ENCODE assay signal across 2 cellular contexts in the genomic region with DNA sequence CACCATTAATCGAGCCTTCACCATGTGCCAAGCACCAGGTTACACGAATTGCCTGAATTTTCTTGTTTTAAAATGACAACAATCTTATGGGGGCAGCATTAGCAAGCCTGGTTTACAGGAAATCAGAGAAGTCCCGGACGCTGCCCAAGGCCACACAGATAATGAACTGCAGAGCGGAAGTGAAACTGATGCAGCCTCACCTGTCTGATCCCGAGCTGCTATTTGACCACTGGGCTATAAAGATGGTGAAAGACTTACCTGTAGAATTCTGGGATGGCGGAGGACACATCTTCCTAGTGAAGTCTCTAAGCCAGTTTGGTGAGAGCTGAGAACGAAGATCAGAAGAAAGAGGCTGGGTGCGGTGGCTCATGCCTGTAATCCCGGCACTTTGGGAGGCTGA.
A peak's percentile ranks its signal among the peaks of the same experiment; 100 is the strongest.
TF ChIP-seq lines count a peak whose summit lies in the region.

No MANE protein-coding gene starts in this region.

TF ChIP-seq in GM23338, 12 proteins besides CTCF, POLR2A, EP300 and RAD21:
- no peak for TF ChIP-seq EZH2 (IDR thresholded peaks at IDR 0.05; ENCODE audit: low read depth, unreplicated experiment)
- TF ChIP-seq POLR2AphosphoS5 (IDR thresholded peaks at IDR 0.05; ENCODE audit: low read depth): no peak
- TF ChIP-seq ZNF114 (CRISPR knock-in tag; IDR thresholded peaks at IDR 0.05): no peak
- no peak for TF ChIP-seq CREB1 (CRISPR knock-in tag; IDR thresholded peaks at IDR 0.05; ENCODE audit: low read depth)
- no peak for TF ChIP-seq EZH2phosphoT487 (IDR thresholded peaks at IDR 0.05; ENCODE audit: unreplicated experiment)
- TF ChIP-seq NANOG (IDR thresholded peaks at IDR 0.05; ENCODE audit: borderline replicate concordance): no peak
- no peak for TF ChIP-seq STAT1 (IDR thresholded peaks at IDR 0.05; ENCODE audit: unreplicated experiment)
- no peak for TF ChIP-seq ZNF331 (CRISPR knock-in tag; IDR thresholded peaks at IDR 0.05; ENCODE audit: low read depth)
- TF ChIP-seq, protein P1, sequence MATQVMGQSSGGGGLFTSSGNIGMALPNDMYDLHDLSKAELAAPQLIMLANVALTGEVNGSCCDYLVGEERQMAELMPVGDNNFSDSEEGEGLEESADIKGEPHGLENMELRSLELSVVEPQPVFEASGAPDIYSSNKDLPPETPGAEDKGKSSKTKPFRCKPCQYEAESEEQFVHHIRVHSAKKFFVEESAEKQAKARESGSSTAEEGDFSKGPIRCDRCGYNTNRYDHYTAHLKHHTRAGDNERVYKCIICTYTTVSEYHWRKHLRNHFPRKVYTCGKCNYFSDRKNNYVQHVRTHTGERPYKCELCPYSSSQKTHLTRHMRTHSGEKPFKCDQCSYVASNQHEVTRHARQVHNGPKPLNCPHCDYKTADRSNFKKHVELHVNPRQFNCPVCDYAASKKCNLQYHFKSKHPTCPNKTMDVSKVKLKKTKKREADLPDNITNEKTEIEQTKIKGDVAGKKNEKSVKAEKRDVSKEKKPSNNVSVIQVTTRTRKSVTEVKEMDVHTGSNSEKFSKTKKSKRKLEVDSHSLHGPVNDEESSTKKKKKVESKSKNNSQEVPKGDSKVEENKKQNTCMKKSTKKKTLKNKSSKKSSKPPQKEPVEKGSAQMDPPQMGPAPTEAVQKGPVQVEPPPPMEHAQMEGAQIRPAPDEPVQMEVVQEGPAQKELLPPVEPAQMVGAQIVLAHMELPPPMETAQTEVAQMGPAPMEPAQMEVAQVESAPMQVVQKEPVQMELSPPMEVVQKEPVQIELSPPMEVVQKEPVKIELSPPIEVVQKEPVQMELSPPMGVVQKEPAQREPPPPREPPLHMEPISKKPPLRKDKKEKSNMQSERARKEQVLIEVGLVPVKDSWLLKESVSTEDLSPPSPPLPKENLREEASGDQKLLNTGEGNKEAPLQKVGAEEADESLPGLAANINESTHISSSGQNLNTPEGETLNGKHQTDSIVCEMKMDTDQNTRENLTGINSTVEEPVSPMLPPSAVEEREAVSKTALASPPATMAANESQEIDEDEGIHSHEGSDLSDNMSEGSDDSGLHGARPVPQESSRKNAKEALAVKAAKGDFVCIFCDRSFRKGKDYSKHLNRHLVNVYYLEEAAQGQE (IDR thresholded peaks at IDR 0.05; ENCODE audit: unreplicated experiment): no peak

TF ChIP-seq in K562, 482 proteins besides CTCF, POLR2A, EP300 and RAD21:
- no peak for TF ChIP-seq RBM17 (IDR thresholded peaks at IDR 0.05; ENCODE audit: borderline replicate concordance, low read depth, low read length)
- peak; percentile 31; the same call in 1 of the 2 replicates for TF ChIP-seq SPI1 (IDR thresholded peaks at IDR 0.05; ENCODE audit: borderline replicate concordance, low read depth, low read length)
TF ChIP-seq in K562: peak in this region for 1.
